Comparison of ENCODE assay signal across 10 cellular contexts in the genomic region with DNA sequence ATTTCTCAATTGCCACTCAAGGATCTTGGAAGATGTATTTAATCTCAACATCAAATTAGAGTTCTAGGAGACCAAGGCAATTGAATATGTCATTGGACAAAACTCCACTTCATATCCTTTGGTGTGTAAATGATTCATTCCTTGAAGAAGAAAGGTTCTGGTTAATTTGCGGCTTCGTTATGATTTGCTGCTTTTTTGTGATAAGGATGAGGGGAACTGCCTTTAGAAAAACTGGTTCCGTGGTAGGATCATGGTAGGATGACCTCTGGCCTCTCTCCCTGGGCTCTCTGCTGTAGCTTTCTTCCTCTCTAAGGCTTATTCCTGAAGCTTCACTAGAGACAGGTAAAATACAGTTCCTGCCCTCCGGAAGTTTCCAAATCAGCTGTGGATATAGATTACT. TPM values are rescaled to one million over a fixed set of nuclear protein-coding genes. Genes with fewer than 3 reads are reported as not detected.
DNase-seq lines count a peak whose midpoint lies in the region; ATAC-seq and TF ChIP-seq lines count a peak whose summit lies in the region.
"Had no signal": no experiment of that assay in that cellular context is flagged by ENCODE, and none has a peak within 500 bp of the region (broad histone marks: within the 10 kb centered on the region; RNA-seq: fewer than 3 reads in every experiment).

No MANE protein-coding gene starts in this region.

- no peak for DNase-seq in heart left ventricle
- no peak for DNase-seq in right atrium auricular region (ENCODE audit: low spot score)
- DNase-seq in colonic mucosa = peak; percentile 52
- no peak for DNase-seq in uterus
- no peak for DNase-seq in activated naive CD4-positive, alpha-beta T cell treated with anti-CD3 and anti-CD28 coated beads, Interleukin-2, amount 50 U/mL, for 72 hours (ENCODE audit: low spot score in 2 of 2)
- DNase-seq in amniotic stem cell (lab: John Stamatoyannopoulos, UW) = no peak
- DNase-seq: retina had no signal

- TF ChIP-seq POLR2A in heart left ventricle (IDR thresholded peaks at IDR 0.05) (no peak), uterus (IDR thresholded peaks at IDR 0.05) (no peak)

- H3K27me3 ChIP-seq in heart left ventricle (no peaks in the 10 kb centered on the region), right atrium auricular region (no peaks in the 10 kb centered on the region), colonic mucosa (no peaks in the 10 kb centered on the region), uterus (no peaks in the 10 kb centered on the region)

- WGBS in heart left ventricle, 4 donors = 58 to 75% (median 68%) methylated on average over 4 of the region's 4 CpGs

- H3K27ac ChIP-seq in heart left ventricle (peak overlapping the region in 9 of 12 donors; percentile 27 to 85 (median 59)), right atrium auricular region (peak overlapping the region in 1 of 2 donors; percentile 13), colonic mucosa (peak overlapping the region; percentile 65), uterus (peak overlapping the region; percentile 60 to 61)

- no peaks in the 10 kb centered on the region for H3K36me3 ChIP-seq in heart left ventricle
- H3K36me3 ChIP-seq in right atrium auricular region = no peaks in the 10 kb centered on the region
- no peaks in the 10 kb centered on the region for H3K36me3 ChIP-seq in colonic mucosa
- no peaks in the 10 kb centered on the region for H3K36me3 ChIP-seq in uterus

- no peaks in the 10 kb centered on the region for H3K27me3 Mint-ChIP-seq in nephron (ENCODE audit: low read depth)
- H3K27me3 Mint-ChIP-seq: brain had no signal

- no peaks in the 10 kb centered on the region for H3K36me3 Mint-ChIP-seq in nephron (ENCODE audit: low read depth)
- no peaks in the 10 kb centered on the region for H3K36me3 Mint-ChIP-seq in activated naive CD4-positive, alpha-beta T cell treated with anti-CD3 and anti-CD28 coated beads, Interleukin-2, amount 50 U/mL, for 72 hours
- H3K36me3 Mint-ChIP-seq: brain had no signal

- H3K4me3 ChIP-seq in heart left ventricle (peak overlapping the region in 1 of 12 donors; percentile 21), right atrium auricular region (no peak overlapping the region), colonic mucosa (no peak overlapping the region), uterus (no peak overlapping the region)

- peak overlapping the region in 1 of 3 experiments; percentile 7 for H3K4me3 Mint-ChIP-seq in nephron
- H3K4me3 Mint-ChIP-seq: brain had no signal

- H3K9me3 ChIP-seq in heart left ventricle (no peaks in the 10 kb centered on the region), right atrium auricular region (no peaks in the 10 kb centered on the region), colonic mucosa (no peaks in the 10 kb centered on the region), uterus (no peaks in the 10 kb centered on the region)

- H3K4me1 ChIP-seq in heart left ventricle = peaks cover 0 to 32% (median 12%) of the 10 kb centered on the region in 12 donors
- peaks cover 0 to 21% of the 10 kb centered on the region in 2 donors for H3K4me1 ChIP-seq in right atrium auricular region
- H3K4me1 ChIP-seq in colonic mucosa = no peaks in the 10 kb centered on the region
- peaks cover 0 to 6% of the 10 kb centered on the region in 2 donors for H3K4me1 ChIP-seq in uterus

- intact Hi-C loops in heart left ventricle (cut with DNase I) (no loop called here), colonic mucosa (cut with DNase I) (no loop called here), uterus (cut with DNase I; ENCODE audit: low total_unique reads) (no loop called here)

- H3K4me1 Mint-ChIP-seq in nephron = peaks cover 35% of the 10 kb centered on the region

- ATAC-seq in heart left ventricle = no peak
- ATAC-seq in GM18868 (IDR thresholded peaks at IDR 0.05; ENCODE audit: unreplicated experiment) = no peak
- ATAC-seq in activated naive CD4-positive, alpha-beta T cell treated with anti-CD3 and anti-CD28 coated beads, Interleukin-2, amount 50 U/mL, for 72 hours = no peak

- no peak for TF ChIP-seq CTCF in heart left ventricle (IDR thresholded peaks at IDR 0.05)
- no peak for TF ChIP-seq CTCF in right atrium auricular region (IDR thresholded peaks at IDR 0.05)
- TF ChIP-seq CTCF in colonic mucosa (IDR thresholded peaks at IDR 0.05) = no peak
- TF ChIP-seq CTCF in nephron (IDR thresholded peaks at IDR 0.05; ENCODE audit: unreplicated experiment in 3 of 3) = no peak
- no peak for TF ChIP-seq CTCF in uterus (IDR thresholded peaks at IDR 0.05)

- H3K9ac ChIP-seq in colonic mucosa (ENCODE audit: low read depth in 2 of 2, low read length in 2 of 2) = no peak overlapping the region

- H3K27ac Mint-ChIP-seq in nephron = peak overlapping the region; percentile 65 to 74 (median 70)
- no peak overlapping the region for H3K27ac Mint-ChIP-seq in activated naive CD4-positive, alpha-beta T cell treated with anti-CD3 and anti-CD28 coated beads, Interleukin-2, amount 50 U/mL, for 72 hours

- no peaks in the 10 kb centered on the region for H3K9me3 Mint-ChIP-seq in nephron
- H3K9me3 Mint-ChIP-seq in activated naive CD4-positive, alpha-beta T cell treated with anti-CD3 and anti-CD28 coated beads, Interleukin-2, amount 50 U/mL, for 72 hours = no peaks in the 10 kb centered on the region

RNA-seq across cellular contexts. Expression of gene ERRFI1, which starts 51.5 kb away (rescaled TPM):
- total RNA-seq in heart left ventricle = 10 to 100 TPM in 5 of 9 donors, 1 to 10 TPM in 4; 6.2 to 16.1 (median 12.0) TPM
- 10 to 100 TPM in 1 of 2 donors, 1 to 10 TPM in 1; 3.8 to 26.0 TPM for polyA plus RNA-seq in heart left ventricle
- total RNA-seq in right atrium auricular region = 10 to 100 TPM; 33.0 to 34.5 TPM
- total RNA-seq in colonic mucosa = 10 to 100 TPM; 22.3 to 45.5 TPM
- 10 to 100 TPM; 19.0 to 67.6 (median 39.6) TPM for total RNA-seq in uterus
- total RNA-seq in activated naive CD4-positive, alpha-beta T cell treated with anti-CD3 and anti-CD28 coated beads, Interleukin-2, amount 50 U/mL, for 72 hours = 1 to 10 TPM; 1.9 to 2.3 TPM

Comparison
In these comparisons a context has a peak if more than half of its experiments do, and no peak if none do; other contexts are left out.
1. H3K27ac Mint-ChIP-seq: peak in nephron (3 of 3); none in activated naive CD4-positive, alpha-beta T cell treated with anti-CD3 and anti-CD28 coated beads, Interleukin-2, amount 50 U/mL, for 72 hours (0 of 2).